ENCODE assay signal across 1 cellular context in genomic region chr17:40480501-40481003, GRCh38.
A peak's percentile ranks its signal among the peaks of the same experiment; 100 is the strongest.
TF ChIP-seq lines count a peak whose summit lies in the region.

No MANE protein-coding gene starts in this region.

TF ChIP-seq in GM12878, 131 proteins besides CTCF, POLR2A, EP300 and RAD21 (continued from another document):
- TF ChIP-seq E4F1 (IDR thresholded peaks at IDR 0.05; ENCODE audit: borderline replicate concordance, partially characterized antibody) (no peak), HDAC6 (IDR thresholded peaks at IDR 0.05; ENCODE audit: unreplicated experiment) (no peak), ZBTB11 (CRISPR knock-in tag; IDR thresholded peaks at IDR 0.05) (no peak), CBX3 (IDR thresholded peaks at IDR 0.05; ENCODE audit: borderline replicate concordance, low read depth) (no peak), MEF2A (IDR thresholded peaks at IDR 0.05; ENCODE audit: insufficient read depth, low read depth, low read length) (no peak), MEF2B (IDR thresholded peaks at IDR 0.05; ENCODE audit: partially characterized antibody, poor library complexity, severe bottlenecking) (peak; percentile 63), ELK1 (IDR thresholded peaks at IDR 0.05; ENCODE audit: low read depth, low read length) (no peak), ZBED1 (IDR thresholded peaks at IDR 0.05; ENCODE audit: borderline replicate concordance) (no peak; the same call in 1 of the 2 replicates), FOS (IDR thresholded peaks at IDR 0.05; ENCODE audit: borderline replicate concordance, extremely low read depth, insufficient read length) (no peak), CEBPZ (IDR thresholded peaks at IDR 0.05; ENCODE audit: low read depth, low read length) (no peak), PRDM15 (CRISPR knock-in tag; IDR thresholded peaks at IDR 0.05) (no peak), GATAD2B (conservative IDR thresholded peaks at IDR 0.05; ENCODE audit: low read depth) (peak; percentile 71; the same call in 1 of the 2 replicates), SREBF1 (IDR thresholded peaks at IDR 0.05; ENCODE audit: low read length) (0 out of 2 replicates have a peak, but pooled peaks have one; percentile 23), TCF3 (IDR thresholded peaks at IDR 0.05; ENCODE audit: borderline replicate concordance, insufficient read depth, low read depth, low read length) (peak; percentile 22; the same call in 1 of the 2 replicates), TARDBP (IDR thresholded peaks at IDR 0.05; ENCODE audit: borderline replicate concordance) (no peak), SRF (IDR thresholded peaks at IDR 0.05; ENCODE audit: low read depth in 2 of 2, low read length in 2 of 2) (0 out of 4 replicates have a peak, but pooled peaks of 1 of the 2 experiments have one; percentile 40), BMI1 (IDR thresholded peaks at IDR 0.05; ENCODE audit: borderline replicate concordance) (no peak), SMAD5 (IDR thresholded peaks at IDR 0.05; ENCODE audit: low read depth) (no peak), ZNF384 (IDR thresholded peaks at IDR 0.05; ENCODE audit: borderline replicate concordance, low read depth, low read length) (no peak), NFXL1 (IDR thresholded peaks at IDR 0.05; ENCODE audit: borderline replicate concordance) (no peak), RFX5 (IDR thresholded peaks at IDR 0.05; ENCODE audit: low read depth, low read length) (no peak), IKZF2 (IDR thresholded peaks at IDR 0.05) (peak; percentile 52 to 64; a peak in 2 of 4 replicates), POU2F2 (IDR thresholded peaks at IDR 0.05; ENCODE audit: borderline replicate concordance, low read depth, low read length) (no peak)
